ENCODE assay signal across 7 cellular contexts in the genomic region with DNA sequence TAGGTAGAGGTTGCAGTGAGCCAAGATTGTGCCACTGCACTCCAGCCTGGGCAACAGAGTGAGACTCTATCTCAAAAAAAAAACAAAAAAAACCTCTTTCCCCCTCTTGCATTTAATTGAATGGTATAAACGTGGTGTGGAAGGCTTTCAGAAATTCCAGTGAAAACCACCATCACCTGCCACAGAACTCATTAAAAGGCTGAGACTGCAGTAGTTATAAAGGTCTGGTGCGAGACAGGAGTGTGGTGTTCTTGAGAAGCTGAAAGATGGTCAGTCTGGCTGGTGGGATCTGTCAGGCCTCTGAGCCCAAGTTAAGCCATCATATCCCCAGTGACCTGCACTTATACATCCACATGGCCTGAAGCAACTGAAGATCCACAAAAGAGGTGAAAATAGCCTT. TPM values are rescaled to one million over a fixed set of nuclear protein-coding genes. Genes with fewer than 3 reads are reported as not detected.
DNase-seq lines count a peak whose midpoint lies in the region; TF ChIP-seq lines count a peak whose summit lies in the region.
"Not testable (repeated sequence)": the region's sequence is repeated elsewhere in the genome, so short reads cannot be mapped to it uniquely, and the experiment has no call there.

No MANE protein-coding gene starts in this region.

- not testable (repeated sequence) for H3K4me3 ChIP-seq in PC-9; astrocyte of the cerebellum (ENCODE audit: low read depth, low read length); hepatocyte

- not testable (repeated sequence) for H3K36me3 Mint-ChIP-seq in Calu3 (ENCODE audit: insufficient read depth, unreplicated experiment); HFFc6 (ENCODE audit: low read depth); osteocyte (ENCODE audit: unreplicated experiment)

- not testable (repeated sequence) for H3K79me2 ChIP-seq in PC-9 (ENCODE audit: low read depth); hepatocyte

- H2AFZ ChIP-seq in PC-9, hepatocyte: not testable (repeated sequence)

- H3K36me3 ChIP-seq in PC-9 (ENCODE audit: low read depth); hepatocyte (replicated peaks; ENCODE audit: insufficient read depth, low read depth): not testable (repeated sequence)

- H3K4me2 ChIP-seq in PC-9: peak overlapping the region; percentile 42
- H3K4me2 ChIP-seq in hepatocyte: not testable (repeated sequence)

- not testable (repeated sequence) for H3K4me3 Mint-ChIP-seq in Calu3 (ENCODE audit: low read depth, unreplicated experiment); osteocyte (ENCODE audit: unreplicated experiment)
- H3K4me3 Mint-ChIP-seq in HFFc6: peak overlapping the region; percentile 87

- in situ Hi-C loops in astrocyte of the cerebellum (cut with HindIII; ENCODE audit: low sequenced_read_pairs): not testable (repeated sequence)

- BruUV-seq in Calu3 (replicated peaks; lab: Mats Ljungman, UMichigan); PC-9 (replicated peaks; lab: Mats Ljungman, UMichigan): not testable (repeated sequence)

- H3K27ac ChIP-seq in PC-9 (peak overlapping the region; percentile 93), hepatocyte (peak overlapping the region; percentile 86)

- H3K4me1 Mint-ChIP-seq in Calu3 (ENCODE audit: low read depth, unreplicated experiment) (peaks cover 29% of the 10 kb centered on the region), HFFc6 (ENCODE audit: low read depth) (peaks cover 31% of the 10 kb centered on the region), osteocyte (ENCODE audit: unreplicated experiment) (peaks cover 27% of the 10 kb centered on the region)

- peaks cover 31% of the 10 kb centered on the region for H3F3A ChIP-seq in PC-9 (ENCODE audit: insufficient read depth, low read depth)

- H4K20me1 ChIP-seq in PC-9 (ENCODE audit: insufficient read depth); hepatocyte (ENCODE audit: insufficient read depth, poor library complexity, severe bottlenecking): not testable (repeated sequence)

- not testable (repeated sequence) for H3K9me3 ChIP-seq in PC-9 (ENCODE audit: insufficient read depth, low read depth); hepatocyte (ENCODE audit: low read depth)

- not testable (repeated sequence) for H3K27me3 Mint-ChIP-seq in Calu3 (ENCODE audit: unreplicated experiment); HFFc6 (ENCODE audit: insufficient read depth); osteocyte (ENCODE audit: unreplicated experiment)

- 95% methylated on average over 2 of the region's 2 CpGs for WGBS in hepatocyte (ENCODE audit: low lambda C conversion rate, missing lambda C conversion rate)

- not testable (repeated sequence) for H3K9me3 Mint-ChIP-seq in Calu3 (ENCODE audit: low read depth, unreplicated experiment); HFFc6; osteocyte (ENCODE audit: unreplicated experiment)

- peaks cover 21% of the 10 kb centered on the region for H3K4me1 ChIP-seq in PC-9 (replicated peaks; ENCODE audit: insufficient read depth)
- H3K4me1 ChIP-seq in hepatocyte (ENCODE audit: insufficient read depth): not testable (repeated sequence)

- H3K27ac Mint-ChIP-seq in Calu3 (ENCODE audit: unreplicated experiment) (peak overlapping the region; percentile 75), HFFc6 (peak overlapping the region; percentile 99; the same call in 1 of the 2 replicates), osteocyte (ENCODE audit: unreplicated experiment) (peak overlapping the region; percentile 93)

- not testable (repeated sequence) for H3K9me2 ChIP-seq in PC-9 (ENCODE audit: insufficient read depth); hepatocyte (replicated peaks; ENCODE audit: insufficient read depth)

- intact Hi-C loops in Calu3 (cut with micrococcal nuclease; ENCODE audit: unreplicated experiment); PC-9 (cut with micrococcal nuclease; ENCODE audit: unreplicated experiment): not testable (repeated sequence)

- POLR2A ChIA-PET in PC-9 (lab: Charles Lee; ENCODE audit: unreplicated experiment): not testable (repeated sequence)

- DNase-seq in Calu3; HFFc6; PC-9; hepatocyte (ENCODE audit: low spot score); osteocyte (ENCODE audit: extremely low spot score, unreplicated experiment): not testable (repeated sequence)
- DNase-seq in astrocyte of the cerebellum (ENCODE audit: low read depth): peak; percentile 27
- peak; percentile 12 for DNase-seq in dermis blood vessel endothelial cell

- TF ChIP-seq CTCF in Calu3 (IDR thresholded peaks at IDR 0.05; ENCODE audit: unreplicated experiment); HFFc6 (IDR thresholded peaks at IDR 0.05); PC-9 (conservative IDR thresholded peaks at IDR 0.05); astrocyte of the cerebellum (IDR thresholded peaks at IDR 0.05; ENCODE audit: low read depth, low read length, missing control alignments); hepatocyte (IDR thresholded peaks at IDR 0.05; ENCODE audit: poor library complexity); osteocyte (IDR thresholded peaks at IDR 0.05): not testable (repeated sequence)

- H3K27me3 ChIP-seq in PC-9 (ENCODE audit: insufficient read depth, low read depth); hepatocyte: not testable (repeated sequence)

- CTCF ChIA-PET in Calu3 (lab: Charles Lee): interaction anchor here (1.2 kb wide), 1 partner anchor 205 kb away, joined by 3 read pairs; no protein-coding TSS in a partner anchor
- CTCF ChIA-PET in PC-9 (lab: Charles Lee): not testable (repeated sequence)

RNA-seq across cellular contexts. Expression of gene SNX6, which starts 20.1 kb away (rescaled TPM):
- total RNA-seq in Calu3 (2022): 59.2 and 64.1 TPM in 2 replicates
- total RNA-seq in HFFc6 (2021; fragmentation: NEBNext Ultra II Directional; extraction: Animal tissue kit (Norgen Biotek cat#: 25700)): 100 to 1,000 TPM; 117 to 138 (median 130) TPM
- total RNA-seq in PC-9 (2021): 43.0 and 51.8 TPM in 2 replicates
- total RNA-seq in dermis blood vessel endothelial cell: 178 and 180 TPM in 2 replicates
- 154 and 207 TPM in 2 replicates for total RNA-seq in hepatocyte
- 59.9 and 69.1 TPM in 2 replicates for polyA plus RNA-seq in hepatocyte
- total RNA-seq in osteocyte: 80.0 and 92.0 TPM in 2 replicates
